ENCODE assay signal across 10 cellular contexts in genomic region chr2:162118166-162119031, GRCh38. TPM values are rescaled to one million over a fixed set of nuclear protein-coding genes. Genes with fewer than 3 reads are reported as not detected.
DNase-seq lines count a peak whose midpoint lies in the region; TF ChIP-seq lines count a peak whose summit lies in the region.
"Had no signal": no experiment of that assay in that cellular context is flagged by ENCODE, and none has a peak within 500 bp of the region (broad histone marks: within the 10 kb centered on the region; RNA-seq: fewer than 3 reads in every experiment).

No MANE protein-coding gene starts in this region.

- DNase-seq in AG20443 (ENCODE audit: low spot score) (peak; percentile 65), M059J (ENCODE audit: low read depth) (peak; percentile 93), dorsolateral prefrontal cortex (peak in 9 of 10 donors; percentile 19 to 67 (median 58)), midbrain (lab: John Stamatoyannopoulos, UW) (peak; percentile 6), LoVo (ENCODE audit: low spot score) (no peak), neuronal stem cell (ENCODE audit: low spot score) (no peak), SIG-M5 (lab: John Stamatoyannopoulos, UW) (no peak)
- DNase-seq in stimulated activated CD4-positive, alpha-beta T cell treated with anti-CD3 and anti-CD28 coated beads, Interleukin-2, amount 100 ng/mL, for 24 hours: no peak
- DNase-seq: activated CD8-positive, alpha-beta memory T cell treated with anti-CD3 and anti-CD28 coated beads for 24 hours had no signal

- H2BK15ac ChIP-seq in neuronal stem cell (ENCODE audit: low read length): no peak overlapping the region

- H3K27me3 ChIP-seq in dorsolateral prefrontal cortex: no peaks in the 10 kb centered on the region
- no peaks in the 10 kb centered on the region for H3K27me3 ChIP-seq in neuronal stem cell (ENCODE audit: control insufficient read depth in 3 of 3, insufficient read depth in 3 of 3, low read depth in 1 of 3, low read length in 3 of 3)

- no peak overlapping the region for H4K91ac ChIP-seq in neuronal stem cell (ENCODE audit: low read depth, low read length, poor library complexity)

- H4K8ac ChIP-seq in neuronal stem cell (ENCODE audit: low read depth, low read length): no peak overlapping the region

- TF ChIP-seq CTCF in dorsolateral prefrontal cortex (IDR thresholded peaks at IDR 0.05 in 54 of 56, conservative IDR thresholded peaks at IDR 0.05 in 2 of 56; ENCODE audit: low read depth in 1 of 56, partially characterized antibody in 56 of 56): no peak

- H2BK120ac ChIP-seq in neuronal stem cell (ENCODE audit: low read depth, low read length): no peak overlapping the region

- no peak overlapping the region for H3K23ac ChIP-seq in neuronal stem cell (ENCODE audit: low read depth, low read length, poor library complexity)

- H3K36me3 ChIP-seq in neuronal stem cell (replicated peaks in 1 of 2; ENCODE audit: control insufficient read depth in 2 of 2, insufficient read depth in 2 of 2, low read length in 2 of 2): no peaks in the 10 kb centered on the region

- no peaks in the 10 kb centered on the region for H3K79me1 ChIP-seq in neuronal stem cell (ENCODE audit: low read depth, low read length)

- no peak overlapping the region for H2AFZ ChIP-seq in neuronal stem cell (ENCODE audit: low read length)

- no peak overlapping the region for H3K14ac ChIP-seq in neuronal stem cell (ENCODE audit: low read length)

- intact Hi-C loops in dorsolateral prefrontal cortex (cut with DNase I): loop anchor here in 1 of 2 donors (5.0 kb wide), 1 partner anchor 121 kb away; no protein-coding TSS in a partner anchor

- H2AK5ac ChIP-seq in neuronal stem cell (ENCODE audit: low read depth, low read length): no peak overlapping the region

- WGBS in neuronal stem cell (ENCODE audit: extremely low coverage in 2 of 2, insufficient read length in 2 of 2, insufficient replicate concordance in 1 of 2), 2 donors: no CpG with 5 or more reads among the region's 7 CpGs

- H3K27ac ChIP-seq in dorsolateral prefrontal cortex: peak overlapping the region in 43 of 59 donors; percentile 1 to 73 (median 48)
- H3K27ac ChIP-seq in neuronal stem cell (replicated peaks; ENCODE audit: low read length): no peak overlapping the region

- H3K9ac ChIP-seq in neuronal stem cell (ENCODE audit: low read depth, low read length, poor library complexity): no peak overlapping the region

- no peak overlapping the region for H3K4me2 ChIP-seq in neuronal stem cell (ENCODE audit: insufficient read depth, low read length, poor library complexity, severe bottlenecking)

- H3K4me1 ChIP-seq in neuronal stem cell (ENCODE audit: control insufficient read depth in 2 of 2, insufficient read depth in 1 of 2, low read depth in 1 of 2, low read length in 2 of 2): peaks cover 0 to 3% of the 10 kb centered on the region in 2 donors

- no peak overlapping the region for H3K4ac ChIP-seq in neuronal stem cell (ENCODE audit: low read length)

- H2BK12ac ChIP-seq in neuronal stem cell (ENCODE audit: low read length): no peak overlapping the region

- H3K9me3 ChIP-seq in neuronal stem cell (replicated peaks in 1 of 2; ENCODE audit: control insufficient read depth in 2 of 2, insufficient read depth in 1 of 2, low read depth in 1 of 2, low read length in 2 of 2): peaks cover 0 to 2% of the 10 kb centered on the region in 2 donors

- no peak overlapping the region for H3K18ac ChIP-seq in neuronal stem cell (ENCODE audit: low read length)

- H3K4me3 ChIP-seq in dorsolateral prefrontal cortex: no peak overlapping the region
- no peak overlapping the region for H3K4me3 ChIP-seq in neuronal stem cell (ENCODE audit: low read length in 2 of 2)

- no peak overlapping the region for H2BK5ac ChIP-seq in neuronal stem cell (ENCODE audit: low read length)

RNA-seq across cellular contexts. Expression of gene GCG, which starts 33.6 kb away (rescaled TPM):
- not detected in 2 replicates for total RNA-seq in M059J (2014; rRNA removed; shearing (Covaris generic))
- not detected for total RNA-seq in dorsolateral prefrontal cortex
- not detected for polyA plus RNA-seq in neuronal stem cell (2013, experiment 1 of 2)
- not detected for polyA plus RNA-seq in neuronal stem cell (2013, experiment 2 of 2)
- total RNA-seq: chondrocyte had no signal

RNA-seq across cellular contexts. Expression of gene DPP4, which starts 44.4 kb away (rescaled TPM):
- 13.5 and 17.5 TPM in 2 replicates for total RNA-seq in M059J (2014; rRNA removed; shearing (Covaris generic))
- total RNA-seq in dorsolateral prefrontal cortex: 10 to 100 TPM in 4 of 120 experiments, 1 to 10 TPM in 116; 2.0 to 17.4 (median 5.3) TPM
- polyA plus RNA-seq in neuronal stem cell (2013, experiment 1 of 2): 0.49 TPM
- polyA plus RNA-seq in neuronal stem cell (2013, experiment 2 of 2): 0.46 TPM

Comparison
In these comparisons a context has a peak if more than half of its experiments do, and no peak if none do; other contexts are left out.
1. DNase-seq: peak in AG20443 (single experiment), M059J (single experiment), dorsolateral prefrontal cortex (9 of 10) and midbrain (single experiment); none in LoVo (single experiment), neuronal stem cell (single experiment), stimulated activated CD4-positive, alpha-beta T cell treated with anti-CD3 and anti-CD28 coated beads, Interleukin-2, amount 100 ng/mL, for 24 hours (0 of 2) and SIG-M5 (single experiment).